Comparison of ENCODE assay signal across 18 cellular contexts in the genomic region with DNA sequence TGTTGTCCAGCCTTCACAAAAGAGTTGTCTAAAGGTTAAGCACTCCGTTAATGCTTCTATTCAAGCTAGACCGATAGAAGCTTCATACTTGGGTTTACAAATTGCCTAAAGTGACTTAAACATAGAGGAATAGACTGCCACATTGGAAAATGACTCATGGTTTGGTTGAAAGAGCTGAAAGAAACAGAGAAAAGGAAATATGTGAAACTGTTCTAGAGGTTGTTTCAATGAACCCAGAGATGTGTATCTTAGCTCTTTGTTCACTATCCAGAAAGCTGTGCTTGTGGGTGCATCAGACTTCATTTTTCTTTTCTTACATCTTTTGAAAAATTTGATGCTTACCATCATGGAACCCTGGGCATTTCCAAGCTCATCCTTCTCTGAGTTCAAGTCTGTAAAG.
DNase-seq lines count a peak whose midpoint lies in the region; ATAC-seq, FAIRE-seq and TF ChIP-seq lines count a peak whose summit lies in the region.
"Had no signal": no experiment of that assay in that cellular context is flagged by ENCODE, and none has a peak within 500 bp of the region (broad histone marks: within the 10 kb centered on the region; RNA-seq: fewer than 3 reads in every experiment).

No MANE protein-coding gene starts in this region.

- TF ChIP-seq CTCF in OCI-LY1 (IDR thresholded peaks at IDR 0.05; ENCODE audit: low read length), result no peak
- TF ChIP-seq CTCF in GM12878 (IDR thresholded peaks at IDR 0.05 in 2 of 3, conservative IDR thresholded peaks at IDR 0.05 in 1 of 3; ENCODE audit: control insufficient read depth in 2 of 3, extremely low read depth in 1 of 3, insufficient read depth in 1 of 3, low read depth in 3 of 3, low read length in 3 of 3), result no peak
- TF ChIP-seq CTCF in gastrocnemius medialis (IDR thresholded peaks at IDR 0.05 in 4 of 5, conservative IDR thresholded peaks at IDR 0.05 in 1 of 5), result no peak

- H3K27me3 ChIP-seq in OCI-LY1 (ENCODE audit: insufficient read depth, low read length), result no peaks in the 10 kb centered on the region
- no peaks in the 10 kb centered on the region for H3K27me3 ChIP-seq in GM12878 (replicated peaks in 1 of 2; ENCODE audit: control insufficient read depth in 2 of 2, insufficient read depth in 2 of 2, low read length in 1 of 2)
- no peaks in the 10 kb centered on the region for H3K27me3 ChIP-seq in gastrocnemius medialis
- H3K27me3 ChIP-seq: BLaER1 treated with 17β-estradiol and CSF1 and Interleukin-3, amounts not matched to agents 10 nM and 100 nM had no signal

- H3K9me3 ChIP-seq in OCI-LY1 (ENCODE audit: low read length) (no peaks in the 10 kb centered on the region), GM12878 (replicated peaks; ENCODE audit: control insufficient read depth, insufficient read depth, low read length) (no peaks in the 10 kb centered on the region), gastrocnemius medialis (no peaks in the 10 kb centered on the region)

- in situ Hi-C loops in GM12878 (cut with MboI) (no loop called here), gastrocnemius medialis (cut with MboI; ENCODE audit: low sequenced_read_pairs in 4 of 4) (no loop called here)

- TF ChIP-seq EP300 in GM12878 (IDR thresholded peaks at IDR 0.05; ENCODE audit: borderline replicate concordance in 1 of 2, control insufficient read depth in 1 of 2, low read depth in 2 of 2, low read length in 2 of 2), result no peak

- POLR2A ChIA-PET in GM12878 (lab: Charles Lee), result interaction anchor here (0.6 kb wide), 1 partner anchor 14 kb away, joined by 3 read pairs; no protein-coding TSS in a partner anchor

- H3K27ac ChIP-seq in OCI-LY1 (ENCODE audit: low read depth, low read length, poor library complexity, severe bottlenecking), result peak overlapping the region; percentile 78
- no peak overlapping the region for H3K27ac ChIP-seq in GM12878 (ENCODE audit: control insufficient read depth, insufficient read depth)
- H3K27ac ChIP-seq in gastrocnemius medialis, result no peak overlapping the region
- H3K27ac ChIP-seq: BLaER1 treated with 17β-estradiol and CSF1 and Interleukin-3, amounts not matched to agents 10 nM and 100 nM had no signal

- intact Hi-C loops in GM12878 (cut with micrococcal nuclease; ENCODE audit: unreplicated experiment) (no loop called here), gastrocnemius medialis (cut with DNase I; ENCODE audit: low total_unique reads) (no loop called here)

- H3K4me3 ChIP-seq in OCI-LY1 (ENCODE audit: low read depth, low read length, poor library complexity, severe bottlenecking), result no peak overlapping the region
- no peak overlapping the region for H3K4me3 ChIP-seq in GM12878
- H3K4me3 ChIP-seq in gastrocnemius medialis, result no peak overlapping the region
- H3K4me3 ChIP-seq: BLaER1 treated with 17β-estradiol and CSF1 and Interleukin-3, amounts not matched to agents 10 nM and 100 nM had no signal

- H3K9ac ChIP-seq in OCI-LY1 (ENCODE audit: low read length) (no peak overlapping the region), GM12878 (ENCODE audit: control insufficient read depth, insufficient read depth, low read length) (no peak overlapping the region)
- H3K9ac ChIP-seq: BLaER1 treated with 17β-estradiol and CSF1 and Interleukin-3, amounts not matched to agents 10 nM and 100 nM had no signal

- H4K20me1 ChIP-seq in OCI-LY1 (ENCODE audit: insufficient read depth, low read length) (no peaks in the 10 kb centered on the region), GM12878 (ENCODE audit: control insufficient read depth, insufficient read depth) (no peaks in the 10 kb centered on the region)
- H4K20me1 ChIP-seq: BLaER1 treated with 17β-estradiol and CSF1 and Interleukin-3, amounts not matched to agents 10 nM and 100 nM had no signal

- peak; percentile 33 for ATAC-seq in GM19463 (IDR thresholded peaks at IDR 0.05; ENCODE audit: unreplicated experiment)
- ATAC-seq in GM12878, result peak; percentile 52
- ATAC-seq in gastrocnemius medialis, result no peak
- no peak for ATAC-seq in GM21528 (IDR thresholded peaks at IDR 0.05; ENCODE audit: low FRiP score, unreplicated experiment)
- ATAC-seq: CD8-positive, alpha-beta T cell; HepG2 had no signal

- FAIRE-seq in GM12878 (lab: Jason Lieb, UNC) (no peak), urothelium cell line (lab: Jason Lieb, UNC) (peak; percentile 35)
- FAIRE-seq: GM12891, GM18507, HepG2 had no signal

- TF ChIP-seq POLR2A in GM12878 (IDR thresholded peaks at IDR 0.05; ENCODE audit: low read depth, low read length), result no peak
- TF ChIP-seq POLR2A in gastrocnemius medialis (IDR thresholded peaks at IDR 0.05), result no peak

- RAD21 ChIA-PET in GM12878 (lab: Charles Lee; ENCODE audit: unreplicated experiment), result interaction anchor here (0.6 to 1.7 kb wide), 4 partner anchors 48 to 1225 kb away, joined by 3 to 7 read pairs (median 4); no protein-coding TSS in a partner anchor

- H3K36me3 ChIP-seq in OCI-LY1 (ENCODE audit: insufficient read depth, low read length) (no peaks in the 10 kb centered on the region), GM12878 (ENCODE audit: control insufficient read depth in 2 of 2, insufficient read depth in 2 of 2, low read length in 1 of 2) (no peaks in the 10 kb centered on the region), gastrocnemius medialis (no peaks in the 10 kb centered on the region)
- H3K36me3 ChIP-seq: BLaER1 treated with 17β-estradiol and CSF1 and Interleukin-3, amounts not matched to agents 10 nM and 100 nM had no signal

- CTCF ChIA-PET in GM12878 (lab: Yijun Ruan, JAX), result interaction anchor here (0.6 to 2.8 kb wide), 4 partner anchors 9 to 64 kb away, joined by 3 to 10 read pairs (median 4); no protein-coding TSS in a partner anchor

- DNase-seq in GM12878 (ENCODE audit: low read depth, low spot score), result no peak
- no peak for DNase-seq in urothelium cell line (ENCODE audit: low spot score)
- no peak for DNase-seq in gastrocnemius medialis
- no peak for DNase-seq in activated CD4-positive, CD25-positive, alpha-beta regulatory T cell treated with anti-CD3 and anti-CD28 coated beads, Interleukin-2, amount 50 U/mL, for 72 hours
- DNase-seq: 8988T; Calu3; CD8-positive, alpha-beta T cell; DMS79 treated with DMSO at 0.1 percent for 48 hours; EL; GOT3; H7 had no signal

- H2AFZ ChIP-seq in OCI-LY1 (ENCODE audit: low read length) (no peak overlapping the region), GM12878 (ENCODE audit: control insufficient read depth, low read depth, low read length) (no peak overlapping the region)

- H3K4me2 ChIP-seq in OCI-LY1 (ENCODE audit: low read length), result no peak overlapping the region
- H3K4me2 ChIP-seq in GM12878 (ENCODE audit: control insufficient read depth, insufficient read depth), result no peak overlapping the region
- H3K4me2 ChIP-seq: BLaER1 treated with 17β-estradiol and CSF1 and Interleukin-3, amounts not matched to agents 10 nM and 100 nM had no signal

- H3K79me2 ChIP-seq in OCI-LY1 (ENCODE audit: insufficient read depth, low read length), result no peaks in the 10 kb centered on the region
- no peaks in the 10 kb centered on the region for H3K79me2 ChIP-seq in GM12878 (ENCODE audit: control insufficient read depth, insufficient read depth, low read length)

- no TSS peak for BruUV-seq in GM12878 (replicated peaks; lab: Mats Ljungman, UMichigan)

- H3F3A ChIP-seq in OCI-LY1 (ENCODE audit: insufficient read depth, low read length), result no peaks in the 10 kb centered on the region

- no peak for TF ChIP-seq RAD21 in GM12878 (IDR thresholded peaks at IDR 0.05; ENCODE audit: insufficient read depth, low read depth, low read length)

- 20% methylated on average over 2 of the region's 2 CpGs for WGBS in GM12878 (ENCODE audit: insufficient coverage, insufficient replicate concordance, low lambda C conversion rate, missing lambda C conversion rate)

- SMC1A ChIA-PET in GM12878 (lab: Charles Lee; ENCODE audit: uncharacterized antibody, unreplicated experiment), result interaction anchor here (0.8 to 2.8 kb wide), 9 partner anchors 10 to 721 kb away, joined by 3 to 14 read pairs (median 3); no protein-coding TSS in a partner anchor

- H3K9me2 ChIP-seq in OCI-LY1 (ENCODE audit: low read depth, low read length), result no peaks in the 10 kb centered on the region

- H3K4me1 ChIP-seq in OCI-LY1 (ENCODE audit: insufficient read depth, low read length, severe bottlenecking), result peaks cover 34% of the 10 kb centered on the region
- no peaks in the 10 kb centered on the region for H3K4me1 ChIP-seq in GM12878 (ENCODE audit: control insufficient read depth, insufficient read depth, low read length)
- no peaks in the 10 kb centered on the region for H3K4me1 ChIP-seq in gastrocnemius medialis
- H3K4me1 ChIP-seq: BLaER1 treated with 17β-estradiol and CSF1 and Interleukin-3, amounts not matched to agents 10 nM and 100 nM had no signal

TF ChIP-seq in GM12878, 131 proteins besides CTCF, POLR2A, EP300 and RAD21 (continues in another document):
- TF ChIP-seq KAT2A (conservative IDR thresholded peaks at IDR 0.05; ENCODE audit: control insufficient read depth, low read depth, low read length), result no peak
- no peak for TF ChIP-seq HCFC1 (IDR thresholded peaks at IDR 0.05; ENCODE audit: low read length)
- TF ChIP-seq PAX8 (IDR thresholded peaks at IDR 0.05), result no peak
- TF ChIP-seq IKZF2 (IDR thresholded peaks at IDR 0.05), result no peak
- no peak for TF ChIP-seq MLLT1 (IDR thresholded peaks at IDR 0.05)
- no peak for TF ChIP-seq KDM1A (IDR thresholded peaks at IDR 0.05; ENCODE audit: borderline replicate concordance)
- TF ChIP-seq RCOR1 (conservative IDR thresholded peaks at IDR 0.05; ENCODE audit: low read depth, low read length), result no peak
- TF ChIP-seq DPF2 (IDR thresholded peaks at IDR 0.05), result no peak

Comparison
In these comparisons a context has a peak if more than half of its experiments do, and no peak if none do; other contexts are left out.
1. ATAC-seq: peak in GM19463 (single experiment) and GM12878 (single experiment); none in gastrocnemius medialis (0 of 2) and GM21528 (single experiment).